8 cellular contexts compared by ENCODE assay signal in genomic region chr2:130920417-130921030, GRCh38.
DNase-seq lines count a peak whose midpoint lies in the region; ATAC-seq, FAIRE-seq and TF ChIP-seq lines count a peak whose summit lies in the region.

No MANE protein-coding gene starts in this region.

- H3K14ac ChIP-seq in H1 (ENCODE audit: insufficient read length), result no peak overlapping the region

- H3K4me3 Mint-ChIP-seq in activated CD8-positive, alpha-beta T cell treated with anti-CD3 and anti-CD28 coated beads for 36 hours, result no peak overlapping the region

- H3K18ac ChIP-seq in H1 (ENCODE audit: extremely low read depth, low read length), result no peak overlapping the region
- H3K18ac ChIP-seq in mesendoderm (ENCODE audit: low read length), result no peak overlapping the region

- H3K56ac ChIP-seq in H1 (replicated peaks; ENCODE audit: insufficient read length, low read depth, low read length), result no peak overlapping the region
- H3K56ac ChIP-seq in mesendoderm (ENCODE audit: low read length), result no peak overlapping the region

- H3K27me3 ChIP-seq in H7 (ENCODE audit: control insufficient read depth, insufficient read depth, low read length) (no peaks in the 10 kb centered on the region), H1 (replicated peaks in 1 of 4; ENCODE audit: control insufficient read depth in 3 of 4, extremely low read depth in 1 of 4, insufficient read depth in 3 of 4, low read length in 3 of 4) (peaks cover 0 to 7% (median 0%) of the 10 kb centered on the region in 4 experiments; a peak in 2 of 7 replicates), mesendoderm (ENCODE audit: insufficient read depth, low read length, poor library complexity) (no peaks in the 10 kb centered on the region)

- H3K4me1 Mint-ChIP-seq in activated CD8-positive, alpha-beta T cell treated with anti-CD3 and anti-CD28 coated beads for 36 hours (ENCODE audit: low read depth), result no peaks in the 10 kb centered on the region

- H3K9me3 Mint-ChIP-seq in activated CD8-positive, alpha-beta T cell treated with anti-CD3 and anti-CD28 coated beads for 36 hours, result no peaks in the 10 kb centered on the region

- no peak overlapping the region for H3K27ac ChIP-seq in H1 (ENCODE audit: low read depth, low read length)
- no peak overlapping the region for H3K27ac ChIP-seq in mesendoderm (ENCODE audit: low read depth, low read length)

- no peak overlapping the region for H2BK20ac ChIP-seq in H1 (ENCODE audit: low read length)

- H3K23ac ChIP-seq in H1 (ENCODE audit: insufficient read length), result no peak overlapping the region
- H3K23ac ChIP-seq in mesendoderm (ENCODE audit: low read length), result no peak overlapping the region

- no peaks in the 10 kb centered on the region for H3K23me2 ChIP-seq in H1 (ENCODE audit: low read depth, low read length)

- no peak overlapping the region for H4K8ac ChIP-seq in H1 (ENCODE audit: extremely low read depth, insufficient read depth, low read length)
- no peak overlapping the region for H4K8ac ChIP-seq in mesendoderm (ENCODE audit: low read depth, low read length)

- H2AFZ ChIP-seq in H1 (ENCODE audit: low read length), result no peak overlapping the region

- peak in 1 of 2 experiments; percentile 16; a peak in 1 of 3 replicates for TF ChIP-seq EP300 in H1 (IDR thresholded peaks at IDR 0.05; ENCODE audit: borderline replicate concordance in 1 of 2, low read depth in 2 of 2, low read length in 2 of 2)

- H4K5ac ChIP-seq in H1 (ENCODE audit: insufficient read length, low read depth, low read length) (no peak overlapping the region), mesendoderm (ENCODE audit: low read length) (no peak overlapping the region)

- no peak for TF ChIP-seq POLR2A in H1 (IDR thresholded peaks at IDR 0.05; ENCODE audit: control extremely low read depth in 1 of 2, low read depth in 2 of 2, low read length in 2 of 2)

- H3K4me1 ChIP-seq in H1 (replicated peaks in 1 of 4; ENCODE audit: control insufficient read depth in 3 of 4, insufficient read depth in 4 of 4, low read length in 3 of 4), result peaks cover 0 to 11% (median 0%) of the 10 kb centered on the region in 4 experiments; a peak in 4 of 7 replicates
- H3K4me1 ChIP-seq in mesendoderm (ENCODE audit: control insufficient read depth, low read depth, low read length), result no peaks in the 10 kb centered on the region

- H3K9ac ChIP-seq in H1 (replicated peaks in 1 of 4; ENCODE audit: extremely low read depth in 1 of 4, low read depth in 3 of 4, low read length in 3 of 4), result no peak overlapping the region
- no peak overlapping the region for H3K9ac ChIP-seq in mesendoderm (ENCODE audit: low read length)

- WGBS in H1 (ENCODE audit: extremely low coverage in 1 of 2, insufficient coverage in 1 of 2, insufficient read length in 1 of 2, insufficient replicate concordance in 2 of 2, low coverage in 1 of 2, low lambda C conversion rate in 2 of 2, missing lambda C conversion rate in 1 of 2), 2 experiments, result 41% methylated on average over 6 of the region's 6 CpGs; no CpG with 5 or more reads in 1 of the 2 experiments
- no CpG with 5 or more reads among the region's 6 CpGs for WGBS in mesendoderm (ENCODE audit: extremely low coverage, insufficient coverage, low lambda C conversion rate)

- H3K36me3 ChIP-seq in H7 (replicated peaks; ENCODE audit: control insufficient read depth, insufficient read depth, low read length), result no peaks in the 10 kb centered on the region
- no peaks in the 10 kb centered on the region for H3K36me3 ChIP-seq in H1 (ENCODE audit: control insufficient read depth in 2 of 4, insufficient read depth in 4 of 4, low read length in 3 of 4)
- H3K36me3 ChIP-seq in mesendoderm (ENCODE audit: control insufficient read depth, insufficient read depth, low read length), result no peaks in the 10 kb centered on the region

- H3K79me1 ChIP-seq in H1 (ENCODE audit: low read depth, low read length), result no peaks in the 10 kb centered on the region
- H3K79me1 ChIP-seq in mesendoderm (ENCODE audit: low read length), result no peaks in the 10 kb centered on the region

- H2BK15ac ChIP-seq in H1 (ENCODE audit: low read length), result no peak overlapping the region
- no peak overlapping the region for H2BK15ac ChIP-seq in mesendoderm (replicated peaks; ENCODE audit: low read depth)

- CTCF ChIA-PET in activated CD8-positive, alpha-beta T cell treated with anti-CD3 and anti-CD28 coated beads for 36 hours (lab: Charles Lee), result interaction anchor here (0.7 to 1.8 kb wide), 19 partner anchors 8 to 125 kb away, joined by 3 to 14 read pairs (median 4); no protein-coding TSS in a partner anchor
- CTCF ChIA-PET in H1 (lab: Charles Lee; ENCODE audit: partially characterized antibody), result interaction anchor here (0.6 to 2.9 kb wide), 40 partner anchors 9 to 153 kb away, joined by 3 to 15 read pairs (median 4); partner anchors contain the start of gene ARHGEF4

- POLR2A ChIA-PET in activated CD8-positive, alpha-beta T cell treated with anti-CD3 and anti-CD28 coated beads for 36 hours (lab: Charles Lee), result interaction anchor here (1.3 kb wide), 1 partner anchor 123 kb away, joined by 4 read pairs; no protein-coding TSS in a partner anchor
- POLR2A ChIA-PET in H1 (lab: Charles Lee; ENCODE audit: partially characterized antibody), result no interaction called here

- peak; percentile 22 for DNase-seq in AG09319 (ENCODE audit: extremely low read depth, low read depth)
- DNase-seq in H7, result peak; percentile 90
- peak; percentile 86 for DNase-seq in NCI-H510A treated with DMSO at 0.1 percent for 48 hours (lab: John Stamatoyannopoulos, UW)
- DNase-seq in activated CD8-positive, alpha-beta T cell treated with anti-CD3 and anti-CD28 coated beads for 36 hours, result peak; percentile 71
- peak; percentile 74 to 96 for DNase-seq in H1 (ENCODE audit: low read depth in 1 of 2, low spot score in 2 of 2)
- DNase-seq in mesendoderm, result peak; percentile 84
- DNase-seq in stimulated activated CD8-positive, alpha-beta memory T cell treated with anti-CD3 and anti-CD28 coated beads, Interleukin-4, amount 100 ng/mL, for 48 hours, result peak; percentile 84

- no peak overlapping the region for H4K91ac ChIP-seq in H1 (replicated peaks; ENCODE audit: insufficient read length, low read length)

- no peak overlapping the region for H2BK12ac ChIP-seq in H1 (ENCODE audit: low read depth, low read length)

- H2BK5ac ChIP-seq in H1 (ENCODE audit: low read depth, low read length) (no peak overlapping the region), mesendoderm (ENCODE audit: low read length) (no peak overlapping the region)

- peak; percentile 99 for FAIRE-seq in H1 (lab: Jason Lieb, UNC)

- H3K27ac Mint-ChIP-seq in activated CD8-positive, alpha-beta T cell treated with anti-CD3 and anti-CD28 coated beads for 36 hours, result no peak overlapping the region

- TF ChIP-seq CTCF in AG09319 (IDR thresholded peaks at IDR 0.05; ENCODE audit: low read depth, low read length) (peak; percentile 90), H1 (IDR thresholded peaks at IDR 0.05; ENCODE audit: control extremely low read depth in 1 of 3, insufficient read depth in 1 of 3, low read depth in 1 of 3, low read length in 3 of 3) (peak; percentile 69 to 96 (median 89))
- TF ChIP-seq CTCF in activated CD8-positive, alpha-beta T cell treated with anti-CD3 and anti-CD28 coated beads for 36 hours (IDR thresholded peaks at IDR 0.05), result peak; percentile 95

- peak; percentile 84 to 87 for TF ChIP-seq RAD21 in H1 (IDR thresholded peaks at IDR 0.05 in 1 of 2, conservative IDR thresholded peaks at IDR 0.05 in 1 of 2; ENCODE audit: low read depth in 2 of 2, low read length in 2 of 2)

- no peak overlapping the region for H3K4me3 ChIP-seq in H7 (ENCODE audit: insufficient read depth, low read depth, low read length)
- H3K4me3 ChIP-seq in H1 (ENCODE audit: extremely low read depth in 1 of 4, insufficient read depth in 2 of 4, low read depth in 3 of 4, low read length in 4 of 4), result no peak overlapping the region
- H3K4me3 ChIP-seq in mesendoderm (ENCODE audit: low read length), result no peak overlapping the region

- peak; percentile 53 for ATAC-seq in activated CD8-positive, alpha-beta T cell treated with anti-CD3 and anti-CD28 coated beads for 36 hours
- ATAC-seq in HG02642 (IDR thresholded peaks at IDR 0.05; ENCODE audit: poor library complexity, unreplicated experiment), result no peak

- H2BK120ac ChIP-seq in H1 (replicated peaks; ENCODE audit: low read depth, low read length) (no peak overlapping the region), mesendoderm (ENCODE audit: low read depth, low read length) (no peak overlapping the region)

- H3K9me3 ChIP-seq in H1 (ENCODE audit: insufficient read depth in 2 of 2, low read depth in 1 of 2, low read length in 1 of 2), result no peaks in the 10 kb centered on the region

- H2AK5ac ChIP-seq in H1 (ENCODE audit: low read depth, low read length), result no peak overlapping the region
- H2AK5ac ChIP-seq in mesendoderm (ENCODE audit: low read length), result no peak overlapping the region

- H3K79me2 ChIP-seq in H1 (ENCODE audit: control insufficient read depth in 1 of 2, insufficient read depth in 2 of 2, low read length in 2 of 2) (no peaks in the 10 kb centered on the region), mesendoderm (ENCODE audit: control insufficient read depth, insufficient read depth, low read length) (no peaks in the 10 kb centered on the region)

- intact Hi-C loops in activated CD8-positive, alpha-beta T cell treated with anti-CD3 and anti-CD28 coated beads for 36 hours (cut with micrococcal nuclease), result loop anchor here (2.0 kb wide), 1 partner anchor 122 kb away; no protein-coding TSS in a partner anchor

- H4K20me1 ChIP-seq in H1 (replicated peaks in 1 of 2; ENCODE audit: control insufficient read depth in 1 of 2, insufficient read depth in 2 of 2, low read length in 2 of 2), result no peaks in the 10 kb centered on the region

- H3K4ac ChIP-seq in H1 (replicated peaks; ENCODE audit: insufficient read length, low read depth, low read length) (no peak overlapping the region), mesendoderm (ENCODE audit: low read depth, low read length) (no peak overlapping the region)

- H3K4me2 ChIP-seq in H1 (ENCODE audit: insufficient read depth in 1 of 2, low read depth in 2 of 2, low read length in 2 of 2) (no peak overlapping the region), mesendoderm (ENCODE audit: low read length) (no peak overlapping the region)

- peaks cover 7% of the 10 kb centered on the region for H3K27me3 Mint-ChIP-seq in activated CD8-positive, alpha-beta T cell treated with anti-CD3 and anti-CD28 coated beads for 36 hours

- no peaks in the 10 kb centered on the region for H3K36me3 Mint-ChIP-seq in activated CD8-positive, alpha-beta T cell treated with anti-CD3 and anti-CD28 coated beads for 36 hours (ENCODE audit: low read depth)

TF ChIP-seq in H1, 55 proteins besides CTCF, POLR2A, EP300 and RAD21 (continues in another document):
- TF ChIP-seq ATF2 (IDR thresholded peaks at IDR 0.05; ENCODE audit: low read length), result no peak

Comparison
In these comparisons a context has a peak if more than half of its experiments do, and no peak if none do; other contexts are left out.
1. DNase-seq: peak in every context shown above with its lines; median percentile 90 in H7; 86 in NCI-H510A treated with DMSO at 0.1 percent for 48 hours; 85 in H1; 84 in mesendoderm; 84 in stimulated activated CD8-positive, alpha-beta memory T cell treated with anti-CD3 and anti-CD28 coated beads, Interleukin-4, amount 100 ng/mL, for 48 hours; 71 in activated CD8-positive, alpha-beta T cell treated with anti-CD3 and anti-CD28 coated beads for 36 hours; 22 in AG09319.